Comparison of ENCODE assay signal across 30 cellular contexts in the genomic region with DNA sequence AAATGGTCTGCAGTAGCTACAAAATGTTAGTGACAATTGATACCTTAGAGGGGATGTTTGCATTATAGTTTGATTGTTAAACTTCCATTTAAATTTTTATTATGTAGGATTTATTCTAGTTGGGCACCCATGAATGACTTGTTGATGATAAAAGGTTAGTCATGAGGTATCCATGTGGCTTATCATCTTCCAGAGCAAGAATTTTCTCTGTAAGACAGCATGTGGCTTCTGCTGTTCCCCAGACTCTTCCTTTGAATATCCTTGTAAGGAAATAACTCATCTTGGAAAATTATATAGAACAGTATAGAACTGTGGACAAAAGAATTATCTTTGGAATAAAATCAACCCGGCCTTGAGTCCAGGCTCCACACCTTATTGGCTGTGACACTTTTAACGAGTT.
"Had no signal": no experiment of that assay in that cellular context is flagged by ENCODE, and none has a peak within 500 bp of the region (broad histone marks: within the 10 kb centered on the region; RNA-seq: fewer than 3 reads in every experiment).

No MANE protein-coding gene starts in this region.

- DNase-seq: activated B cell treated with CpG ODN at 0.5 μM for 24 hours; activated CD4-positive, alpha-beta memory T cell treated with anti-CD3 and anti-CD28 coated beads for 36 hours; activated CD4-positive, alpha-beta T cell treated with anti-CD3 and anti-CD28 coated beads for 4 hours; activated CD4-positive, alpha-beta T cell treated with anti-CD3 and anti-CD28 coated beads, Interleukin-2, amount 50 U/mL, for 1 hour; activated CD4-positive, CD25-positive, alpha-beta regulatory T cell treated with anti-CD3 and anti-CD28 coated beads, Interleukin-2, amount 50 U/mL, for 72 hours; activated CD8-positive, alpha-beta memory T cell treated with anti-CD3 and anti-CD28 coated beads, Interleukin-2, amount 50 U/mL, for 4 hours; activated effector memory CD4-positive, alpha-beta T cell treated with Interleukin-2 at 50 U/mL for 16 hours; activated naive CD4-positive, alpha-beta T cell treated with anti-CD3 and anti-CD28 coated beads, Interleukin-2, amount 10 ng/mL, durations not matched to agents 7 days and 5 days; activated naive CD8-positive, alpha-beta T cell treated with anti-CD3 and anti-CD28 coated beads, Interleukin-2, amount 50 U/mL, for 24 hours; activated T-cell treated with anti-CD3 and anti-CD28 coated beads for 4 hours; activated T-cell treated with anti-CD3 and anti-CD28 coated beads, Interleukin-2, amount 50 U/mL, for 4 hours; amniotic stem cell; aorta; MM.1S; MV-4-11; NCI-H1092; NCI-H1436 treated with DMSO at 0.1 percent for 48 hours; NCI-H1694 treated with DMSO at 0.1 percent for 48 hours; NCI-H2029; NCI-H510A; NCI-H526; NCI-H748 treated with DMSO at 0.1 percent for 48 hours; NK-92 treated with Interleukin-12 subunit alpha and Interleukin-12 subunit beta, amount 100 ng/mL, for 24 hours; PC-9; SHP77 treated with DMSO at 0.1 percent for 48 hours; SK-N-SH had no signal

- ATAC-seq: activated naive CD8-positive, alpha-beta T cell treated with anti-CD3 and anti-CD28 coated beads, Interleukin-2, amount 50 U/mL, for 24 hours; activated T-cell treated with anti-CD3 and anti-CD28 coated beads, Interleukin-2, amount 50 U/mL, for 4 hours had no signal

- H3K36me3 ChIP-seq: SJSA1 had no signal

- H3K27ac ChIP-seq: coronary artery, PC-9, SJSA1, VCaP had no signal

- H3K4me3 ChIP-seq: coronary artery, PC-9, SJSA1 had no signal

- H3K27me3 ChIP-seq: SJSA1 had no signal

- FAIRE-seq: TTC549 had no signal
